In genomic region chr1:44024031-44024902, GRCh38 we compare ENCODE assay signal across 22 cellular contexts. TPM values are rescaled to one million over a fixed set of nuclear protein-coding genes. Genes with fewer than 3 reads are reported as not detected.
DNase-seq lines count a peak whose midpoint lies in the region; ATAC-seq and TF ChIP-seq lines count a peak whose summit lies in the region.
"Had no signal": no experiment of that assay in that cellular context is flagged by ENCODE, and none has a peak within 500 bp of the region (broad histone marks: within the 10 kb centered on the region; RNA-seq: fewer than 3 reads in every experiment).

No MANE protein-coding gene starts in this region.

- intact Hi-C loops in MCF 10A (cut with micrococcal nuclease), result no loop called here
- intact Hi-C loops in mammary epithelial cell (cut with micrococcal nuclease), result no loop called here
- intact Hi-C loops in activated B cell treated with CpG ODN at 0.5 μM for 24 hours (cut with micrococcal nuclease), result no loop called here
- intact Hi-C loops in spleen (cut with DNase I; ENCODE audit: low total_unique reads), result no loop called here
- intact Hi-C loops in natural killer cell (cut with micrococcal nuclease), result no loop called here

- H3K9ac ChIP-seq in mammary epithelial cell (ENCODE audit: insufficient read depth, low read length), result no peak overlapping the region

- ATAC-seq in activated B cell treated with CpG ODN at 0.5 μM for 24 hours (ENCODE audit: low read depth), result peak; percentile 9
- ATAC-seq in natural killer cell, result no peak
- ATAC-seq in HG03039 (IDR thresholded peaks at IDR 0.05; ENCODE audit: unreplicated experiment), result no peak
- ATAC-seq: activated CD4-positive, alpha-beta T cell treated with anti-CD3 and anti-CD28 coated beads for 36 hours; GM12878; T-cell had no signal

- BruUV-seq in MCF 10A (replicated peaks; lab: Mats Ljungman, UMichigan) (no TSS peak), mammary epithelial cell (replicated peaks; lab: Mats Ljungman, UMichigan) (no TSS peak)

- no peak overlapping the region for H3K4me2 ChIP-seq in mammary epithelial cell (ENCODE audit: insufficient read depth, low read depth, low read length)

- in situ Hi-C loops in mammary epithelial cell (cut with MboI; ENCODE audit: low sequenced_read_pairs in 2 of 2), result no loop called here

- DNase-seq in MCF 10A (ENCODE audit: unreplicated experiment) (no peak), mammary epithelial cell (no peak), activated B cell treated with CpG ODN at 0.5 μM for 24 hours (no peak), spleen (peak; percentile 67), natural killer cell (no peak)
- DNase-seq: 8988T; activated CD4-positive, alpha-beta T cell treated with anti-CD3 and anti-CD28 coated beads for 36 hours; activated CD8-positive, alpha-beta memory T cell treated with anti-CD3 and anti-CD28 coated beads for 24 hours; activated T-cell treated with anti-CD3 and anti-CD28 coated beads, Interleukin-2, amount 50 U/mL, for 24 hours; amniotic stem cell; DND-41; NCI-H1048; NCI-H1930; SHP77 treated with DMSO at 0.1 percent for 48 hours; sigmoid colon; stimulated activated CD8-positive, alpha-beta memory T cell treated with anti-CD3 and anti-CD28 coated beads, Interleukin-4, amount 100 ng/mL, for 48 hours; T-cell had no signal

- H3K4me1 Mint-ChIP-seq in MCF 10A (ENCODE audit: insufficient read depth, unreplicated experiment) (peaks cover 24% of the 10 kb centered on the region), activated B cell treated with CpG ODN at 0.5 μM for 24 hours (peaks cover 31% of the 10 kb centered on the region), natural killer cell (peaks cover 2 to 5% of the 10 kb centered on the region in 2 donors)

- H3K9me3 ChIP-seq in mammary epithelial cell (replicated peaks; ENCODE audit: insufficient read depth, low read length), result no peaks in the 10 kb centered on the region
- no peaks in the 10 kb centered on the region for H3K9me3 ChIP-seq in spleen
- H3K9me3 ChIP-seq: sigmoid colon had no signal

- H3K4me1 ChIP-seq in mammary epithelial cell (ENCODE audit: insufficient read depth, low read length) (peaks cover 12% of the 10 kb centered on the region), spleen (peaks cover 1 to 27% (median 8%) of the 10 kb centered on the region in 6 donors)

- no peaks in the 10 kb centered on the region for H4K20me1 ChIP-seq in mammary epithelial cell (ENCODE audit: insufficient read depth, low read length)

- no peaks in the 10 kb centered on the region for H3K36me3 ChIP-seq in mammary epithelial cell (ENCODE audit: insufficient read depth, low read length)
- no peaks in the 10 kb centered on the region for H3K36me3 ChIP-seq in spleen

- H3K4me3 ChIP-seq in mammary epithelial cell (replicated peaks in 1 of 3; ENCODE audit: insufficient read depth in 1 of 3, low read depth in 2 of 3, low read length in 3 of 3), result no peak overlapping the region
- H3K4me3 ChIP-seq in spleen, result no peak overlapping the region
- H3K4me3 ChIP-seq: coronary artery, GM12878, sigmoid colon had no signal

- H3K27ac ChIP-seq in mammary epithelial cell (ENCODE audit: insufficient read depth, low read depth, low read length), result no peak overlapping the region
- peak overlapping the region in 1 of 8 donors; percentile 50 for H3K27ac ChIP-seq in spleen
- H3K27ac ChIP-seq: coronary artery, sigmoid colon had no signal

- POLR2A ChIA-PET in MCF 10A (lab: Yijun Ruan, JAX), result interaction anchor here (1.0 kb wide), 1 partner anchor 18 kb away, joined by 3 read pairs; no protein-coding TSS in a partner anchor
- POLR2A ChIA-PET in activated B cell treated with CpG ODN at 0.5 μM for 24 hours (lab: Charles Lee), result interaction anchor here (0.6 kb wide), 1 partner anchor 31 kb away, joined by 3 read pairs; no protein-coding TSS in a partner anchor

- H3K27me3 ChIP-seq in mammary epithelial cell (ENCODE audit: insufficient read depth, low read length), result no peaks in the 10 kb centered on the region
- no peaks in the 10 kb centered on the region for H3K27me3 ChIP-seq in spleen (replicated peaks in 1 of 7)
- H3K27me3 ChIP-seq: sigmoid colon had no signal

- H3K79me2 ChIP-seq in mammary epithelial cell (ENCODE audit: insufficient read depth, low read length), result no peaks in the 10 kb centered on the region

- H3K36me3 Mint-ChIP-seq in MCF 10A (ENCODE audit: insufficient read depth, unreplicated experiment) (peaks cover 38% of the 10 kb centered on the region), activated B cell treated with CpG ODN at 0.5 μM for 24 hours (ENCODE audit: low read depth) (no peaks in the 10 kb centered on the region), natural killer cell (no peaks in the 10 kb centered on the region)
- H3K36me3 Mint-ChIP-seq: natural killer cell treated with Interleukin-12 subunit alpha and Interleukin-12 subunit beta and Interleukin-15 and Interleukin-18, amount 100 ng/mL, for 72 hours; T-cell had no signal

- H3K27me3 Mint-ChIP-seq in MCF 10A (ENCODE audit: insufficient read depth, unreplicated experiment) (no peaks in the 10 kb centered on the region), activated B cell treated with CpG ODN at 0.5 μM for 24 hours (no peaks in the 10 kb centered on the region), natural killer cell (ENCODE audit: low read depth in 2 of 2) (no peaks in the 10 kb centered on the region)
- H3K27me3 Mint-ChIP-seq: activated CD4-positive, alpha-beta T cell treated with anti-CD3 and anti-CD28 coated beads for 36 hours; activated T-cell treated with anti-CD3 and anti-CD28 coated beads, Interleukin-2, amount 50 U/mL, for 24 hours; natural killer cell treated with Interleukin-12 subunit alpha and Interleukin-12 subunit beta and Interleukin-15 and Interleukin-18, amount 100 ng/mL, for 72 hours; T-cell; type B pancreatic cell had no signal

- no peak for TF ChIP-seq POLR2A in spleen (IDR thresholded peaks at IDR 0.05)

- no peak overlapping the region for H3K4me3 Mint-ChIP-seq in MCF 10A (ENCODE audit: unreplicated experiment)
- peak overlapping the region; percentile 52 for H3K4me3 Mint-ChIP-seq in activated B cell treated with CpG ODN at 0.5 μM for 24 hours
- no peak overlapping the region for H3K4me3 Mint-ChIP-seq in natural killer cell
- H3K4me3 Mint-ChIP-seq: activated CD4-positive, alpha-beta T cell treated with anti-CD3 and anti-CD28 coated beads for 36 hours; activated T-cell treated with anti-CD3 and anti-CD28 coated beads, Interleukin-2, amount 50 U/mL, for 24 hours; natural killer cell treated with Interleukin-12 subunit alpha and Interleukin-12 subunit beta and Interleukin-15 and Interleukin-18, amount 100 ng/mL, for 72 hours; T-cell; type B pancreatic cell had no signal

- peak overlapping the region; percentile 7 for H3K27ac Mint-ChIP-seq in MCF 10A (ENCODE audit: low read depth, unreplicated experiment)
- H3K27ac Mint-ChIP-seq in activated B cell treated with CpG ODN at 0.5 μM for 24 hours, result peak overlapping the region; percentile 68
- no peak overlapping the region for H3K27ac Mint-ChIP-seq in natural killer cell
- H3K27ac Mint-ChIP-seq: activated CD4-positive, alpha-beta T cell treated with anti-CD3 and anti-CD28 coated beads for 36 hours; activated T-cell treated with anti-CD3 and anti-CD28 coated beads, Interleukin-2, amount 50 U/mL, for 24 hours; natural killer cell treated with Interleukin-12 subunit alpha and Interleukin-12 subunit beta and Interleukin-15 and Interleukin-18, amount 100 ng/mL, for 72 hours; T-cell had no signal

- CTCF ChIA-PET in MCF 10A (lab: Yijun Ruan, JAX), result interaction anchor here (1.1 to 16.5 kb wide), 3 partner anchors 13 to 22 kb away, joined by 3 to 218 read pairs (median 4); no protein-coding TSS in a partner anchor
- CTCF ChIA-PET in mammary epithelial cell (lab: Charles Lee; ENCODE audit: low non-redundant PET), result no interaction called here
- CTCF ChIA-PET in activated B cell treated with CpG ODN at 0.5 μM for 24 hours (lab: Charles Lee), result interaction anchor here (1.0 to 1.4 kb wide), 2 partner anchors 12 to 19 kb away, joined by 3 to 4 read pairs; no protein-coding TSS in a partner anchor

- no peak overlapping the region for H2AFZ ChIP-seq in mammary epithelial cell (ENCODE audit: low read depth, low read length)

- 90% methylated on average over 14 of the region's 14 CpGs for WGBS in mammary epithelial cell (ENCODE audit: low coverage, missing lambda C conversion rate)
- 87 to 96% (median 91%) methylated on average over 9 to 14 of the region's 14 CpGs for WGBS in spleen, 5 donors

- dilution Hi-C loops in mammary epithelial cell (cut with HindIII; ENCODE audit: low sequenced_read_pairs), result loop anchor here (5.0 kb wide), 1 partner anchor 78 kb away; no protein-coding TSS in a partner anchor

- TF ChIP-seq CTCF in MCF 10A (IDR thresholded peaks at IDR 0.05; ENCODE audit: unreplicated experiment) (no peak), mammary epithelial cell (conservative IDR thresholded peaks at IDR 0.05 in 1 of 2, IDR thresholded peaks at IDR 0.05 in 1 of 2; ENCODE audit: extremely low read depth in 1 of 2, insufficient read depth in 1 of 2, low read depth in 1 of 2, low read length in 2 of 2) (no peak), activated B cell treated with CpG ODN at 0.5 μM for 24 hours (IDR thresholded peaks at IDR 0.05) (no peak), spleen (IDR thresholded peaks at IDR 0.05 in 8 of 11, conservative IDR thresholded peaks at IDR 0.05 in 3 of 11) (no peak), natural killer cell (IDR thresholded peaks at IDR 0.05) (no peak)

- no peaks in the 10 kb centered on the region for H3K9me3 Mint-ChIP-seq in MCF 10A (ENCODE audit: unreplicated experiment)
- H3K9me3 Mint-ChIP-seq in activated B cell treated with CpG ODN at 0.5 μM for 24 hours, result no peaks in the 10 kb centered on the region
- no peaks in the 10 kb centered on the region for H3K9me3 Mint-ChIP-seq in natural killer cell
- H3K9me3 Mint-ChIP-seq: activated T-cell treated with anti-CD3 and anti-CD28 coated beads, Interleukin-2, amount 50 U/mL, for 24 hours; natural killer cell treated with Interleukin-12 subunit alpha and Interleukin-12 subunit beta and Interleukin-15 and Interleukin-18, amount 100 ng/mL, for 72 hours; T-cell; type B pancreatic cell had no signal

RNA-seq across cellular contexts. Expression of gene SLC6A9, which starts 7.0 kb away (rescaled TPM):
- total RNA-seq in MCF 10A (2022) (62.2 and 64.9 TPM in 2 replicates), mammary epithelial cell (10 to 100 TPM; 32.5 to 54.0 TPM), activated B cell treated with CpG ODN at 0.5 μM for 24 hours (10.3 and 10.4 TPM in 2 replicates), spleen (1 to 10 TPM; 1.1 to 6.1 (median 3.0) TPM), natural killer cell (under 1 TPM in 2 of 3 donors, not detected in 1; 0.29 to 0.55 TPM)
- polyA plus RNA-seq in mammary epithelial cell (12.9 TPM), spleen (under 1 TPM; 0.26 to 0.86 (median 0.35) TPM)
- polyA minus RNA-seq in mammary epithelial cell, result 39.3 TPM

RNA-seq across cellular contexts. Expression of gene CCDC24, which starts 32.9 kb away (rescaled TPM):
- total RNA-seq in MCF 10A (2022) (3.6 and 4.8 TPM in 2 replicates), mammary epithelial cell (10 to 100 TPM in 1 of 2 donors, 1 to 10 TPM in 1; 5.8 to 10.5 TPM), activated B cell treated with CpG ODN at 0.5 μM for 24 hours (8.1 and 15.1 TPM in 2 replicates), spleen (1 to 10 TPM; 3.3 to 7.0 (median 5.0) TPM), natural killer cell (1 to 10 TPM; 3.8 to 5.2 (median 3.9) TPM)
- polyA plus RNA-seq in mammary epithelial cell (5.4 TPM), spleen (10 to 100 TPM in 2 of 3 donors, 1 to 10 TPM in 1; 7.5 to 25.9 (median 14.5) TPM)
- polyA minus RNA-seq in mammary epithelial cell, result 1.3 TPM

RNA-seq across cellular contexts. Expression of gene B4GALT2, which starts 45.3 kb away (rescaled TPM):
- 56.3 and 68.4 TPM in 2 replicates for total RNA-seq in MCF 10A (2022)
- total RNA-seq in mammary epithelial cell, result 100 to 1,000 TPM in 1 of 2 donors, 10 to 100 TPM in 1; 88.2 to 103 TPM
- polyA plus RNA-seq in mammary epithelial cell, result 71.7 TPM
- 102 TPM for polyA minus RNA-seq in mammary epithelial cell
- total RNA-seq in activated B cell treated with CpG ODN at 0.5 μM for 24 hours, result 8.1 and 8.3 TPM in 2 replicates
- total RNA-seq in spleen, result 10 to 100 TPM; 11.4 to 23.3 (median 13.2) TPM
- 10 to 100 TPM in 1 of 3 donors, 1 to 10 TPM in 2; 7.0 to 13.7 (median 7.7) TPM for polyA plus RNA-seq in spleen
- total RNA-seq in natural killer cell, result 1 to 10 TPM; 1.5 to 5.5 (median 2.2) TPM

RNA-seq across cellular contexts. Expression of gene ATP6V0B, which starts 49.5 kb away (rescaled TPM):
- total RNA-seq in MCF 10A (2022) (120 and 141 TPM in 2 replicates), mammary epithelial cell (100 to 1,000 TPM in 1 of 2 donors, 10 to 100 TPM in 1; 84.4 to 127 TPM), activated B cell treated with CpG ODN at 0.5 μM for 24 hours (75.5 and 80.9 TPM in 2 replicates), spleen (100 to 1,000 TPM; 124 to 219 (median 133) TPM), natural killer cell (100 to 1,000 TPM in 2 of 3 donors, 10 to 100 TPM in 1; 76.3 to 115 (median 113) TPM)
- polyA plus RNA-seq in mammary epithelial cell (199 TPM), spleen (100 to 1,000 TPM; 176 to 205 (median 177) TPM)
- 104 TPM for polyA minus RNA-seq in mammary epithelial cell

RNA-seq across cellular contexts. Expression of gene DPH2, which starts 54.5 kb away (rescaled TPM):
- 27.9 and 38.9 TPM in 2 replicates for total RNA-seq in MCF 10A (2022)
- total RNA-seq in mammary epithelial cell, result 10 to 100 TPM; 28.4 to 31.7 TPM
- polyA plus RNA-seq in mammary epithelial cell, result 34.8 TPM
- polyA minus RNA-seq in mammary epithelial cell, result 34.2 TPM
- 47.3 and 51.6 TPM in 2 replicates for total RNA-seq in activated B cell treated with CpG ODN at 0.5 μM for 24 hours
- total RNA-seq in spleen, result 10 to 100 TPM; 22.9 to 36.5 (median 26.1) TPM
- polyA plus RNA-seq in spleen, result 10 to 100 TPM; 15.7 to 24.6 (median 17.6) TPM
- 10 to 100 TPM; 18.2 to 27.3 (median 18.8) TPM for total RNA-seq in natural killer cell

Comparison
In these comparisons a context has a peak if more than half of its experiments do, and no peak if none do; other contexts are left out.
1. H3K27ac Mint-ChIP-seq: peak in MCF 10A (single experiment) and activated B cell treated with CpG ODN at 0.5 μM for 24 hours (single experiment); none in natural killer cell (0 of 2).